In the genomic region with DNA sequence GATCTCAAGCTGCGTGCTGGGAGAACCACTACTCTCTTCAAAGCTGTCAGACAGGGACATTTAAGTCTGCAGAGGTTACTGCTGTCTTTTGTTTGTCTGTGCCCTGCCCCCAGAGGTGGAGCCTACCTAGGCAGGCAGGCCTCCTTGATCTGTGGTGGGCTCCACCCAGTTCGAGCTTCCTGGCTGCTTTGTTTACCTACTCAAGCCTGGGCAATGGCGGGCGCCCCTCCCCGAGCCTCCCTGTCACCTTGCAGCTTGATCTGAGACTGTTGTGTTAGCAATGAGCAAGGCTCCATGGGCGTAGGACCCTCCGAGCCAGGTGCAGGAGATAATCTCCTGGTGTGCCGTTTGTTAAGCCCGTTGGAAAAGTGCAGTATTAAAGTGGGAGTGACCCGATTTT, we compare ENCODE assay signal across 1 cellular context.
TF ChIP-seq lines count a peak whose summit lies in the region.
"Not testable (repeated sequence)": the region's sequence is repeated elsewhere in the genome, so short reads cannot be mapped to it uniquely, and the experiment has no call there.

No MANE protein-coding gene starts in this region.

TF ChIP-seq in HepG2, 621 proteins besides CTCF, POLR2A, EP300 and RAD21 (continued from another document):
- not testable (repeated sequence) for TF ChIP-seq SOX6, FOXA1 (IDR thresholded peaks at IDR 0.05)
- TF ChIP-seq SOX6 (CRISPR knock-in tag; IDR thresholded peaks at IDR 0.05) (peak; percentile 39; the same call in 1 of the 2 replicates), MTA1 (CRISPR knock-in tag; IDR thresholded peaks at IDR 0.05; ENCODE audit: borderline replicate concordance) (peak; percentile 26; the same call in 1 of the 2 replicates), PHF8 (CRISPR knock-in tag; IDR thresholded peaks at IDR 0.05) (0 out of 2 replicates have a peak, but pooled peaks have one; percentile 23), GABPB1 (CRISPR knock-in tag; IDR thresholded peaks at IDR 0.05) (peak; percentile 38; the same call in 1 of the 2 replicates), ZNF644 (CRISPR knock-in tag; IDR thresholded peaks at IDR 0.05; ENCODE audit: low read depth) (0 out of 2 replicates have a peak, but pooled peaks have one; percentile 11), SP5 (CRISPR knock-in tag; IDR thresholded peaks at IDR 0.05; ENCODE audit: borderline replicate concordance, low read depth) (0 out of 2 replicates have a peak, but pooled peaks have one; percentile 39), YY1 (IDR thresholded peaks at IDR 0.05; ENCODE audit: insufficient read depth, insufficient replicate concordance, low read depth, low read length) (peak; percentile 56), TBX2 (CRISPR knock-in tag; IDR thresholded peaks at IDR 0.05; ENCODE audit: borderline replicate concordance) (0 out of 2 replicates have a peak, but pooled peaks have one; percentile 32), SALL1 (CRISPR knock-in tag; IDR thresholded peaks at IDR 0.05) (peak; percentile 33; the same call in 1 of the 2 replicates), FOXA1 (CRISPR knock-in tag; IDR thresholded peaks at IDR 0.05) (peak; percentile 79), ZNF331 (CRISPR knock-in tag; IDR thresholded peaks at IDR 0.05) (0 out of 2 replicates have a peak, but pooled peaks have one; percentile 15)
- TF ChIP-seq, protein P1, sequence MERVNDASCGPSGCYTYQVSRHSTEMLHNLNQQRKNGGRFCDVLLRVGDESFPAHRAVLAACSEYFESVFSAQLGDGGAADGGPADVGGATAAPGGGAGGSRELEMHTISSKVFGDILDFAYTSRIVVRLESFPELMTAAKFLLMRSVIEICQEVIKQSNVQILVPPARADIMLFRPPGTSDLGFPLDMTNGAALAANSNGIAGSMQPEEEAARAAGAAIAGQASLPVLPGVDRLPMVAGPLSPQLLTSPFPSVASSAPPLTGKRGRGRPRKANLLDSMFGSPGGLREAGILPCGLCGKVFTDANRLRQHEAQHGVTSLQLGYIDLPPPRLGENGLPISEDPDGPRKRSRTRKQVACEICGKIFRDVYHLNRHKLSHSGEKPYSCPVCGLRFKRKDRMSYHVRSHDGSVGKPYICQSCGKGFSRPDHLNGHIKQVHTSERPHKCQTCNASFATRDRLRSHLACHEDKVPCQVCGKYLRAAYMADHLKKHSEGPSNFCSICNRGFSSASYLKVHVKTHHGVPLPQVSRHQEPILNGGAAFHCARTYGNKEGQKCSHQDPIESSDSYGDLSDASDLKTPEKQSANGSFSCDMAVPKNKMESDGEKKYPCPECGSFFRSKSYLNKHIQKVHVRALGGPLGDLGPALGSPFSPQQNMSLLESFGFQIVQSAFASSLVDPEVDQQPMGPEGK (CRISPR knock-in tag; IDR thresholded peaks at IDR 0.05): peak; percentile 45; the same call in 1 of the 2 replicates
- TF ChIP-seq, protein P2, sequence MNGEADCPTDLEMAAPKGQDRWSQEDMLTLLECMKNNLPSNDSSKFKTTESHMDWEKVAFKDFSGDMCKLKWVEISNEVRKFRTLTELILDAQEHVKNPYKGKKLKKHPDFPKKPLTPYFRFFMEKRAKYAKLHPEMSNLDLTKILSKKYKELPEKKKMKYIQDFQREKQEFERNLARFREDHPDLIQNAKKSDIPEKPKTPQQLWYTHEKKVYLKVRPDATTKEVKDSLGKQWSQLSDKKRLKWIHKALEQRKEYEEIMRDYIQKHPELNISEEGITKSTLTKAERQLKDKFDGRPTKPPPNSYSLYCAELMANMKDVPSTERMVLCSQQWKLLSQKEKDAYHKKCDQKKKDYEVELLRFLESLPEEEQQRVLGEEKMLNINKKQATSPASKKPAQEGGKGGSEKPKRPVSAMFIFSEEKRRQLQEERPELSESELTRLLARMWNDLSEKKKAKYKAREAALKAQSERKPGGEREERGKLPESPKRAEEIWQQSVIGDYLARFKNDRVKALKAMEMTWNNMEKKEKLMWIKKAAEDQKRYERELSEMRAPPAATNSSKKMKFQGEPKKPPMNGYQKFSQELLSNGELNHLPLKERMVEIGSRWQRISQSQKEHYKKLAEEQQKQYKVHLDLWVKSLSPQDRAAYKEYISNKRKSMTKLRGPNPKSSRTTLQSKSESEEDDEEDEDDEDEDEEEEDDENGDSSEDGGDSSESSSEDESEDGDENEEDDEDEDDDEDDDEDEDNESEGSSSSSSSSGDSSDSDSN (CRISPR knock-in tag; IDR thresholded peaks at IDR 0.05): 0 out of 2 replicates have a peak, but pooled peaks have one; percentile 24
- TF ChIP-seq, protein P3, sequence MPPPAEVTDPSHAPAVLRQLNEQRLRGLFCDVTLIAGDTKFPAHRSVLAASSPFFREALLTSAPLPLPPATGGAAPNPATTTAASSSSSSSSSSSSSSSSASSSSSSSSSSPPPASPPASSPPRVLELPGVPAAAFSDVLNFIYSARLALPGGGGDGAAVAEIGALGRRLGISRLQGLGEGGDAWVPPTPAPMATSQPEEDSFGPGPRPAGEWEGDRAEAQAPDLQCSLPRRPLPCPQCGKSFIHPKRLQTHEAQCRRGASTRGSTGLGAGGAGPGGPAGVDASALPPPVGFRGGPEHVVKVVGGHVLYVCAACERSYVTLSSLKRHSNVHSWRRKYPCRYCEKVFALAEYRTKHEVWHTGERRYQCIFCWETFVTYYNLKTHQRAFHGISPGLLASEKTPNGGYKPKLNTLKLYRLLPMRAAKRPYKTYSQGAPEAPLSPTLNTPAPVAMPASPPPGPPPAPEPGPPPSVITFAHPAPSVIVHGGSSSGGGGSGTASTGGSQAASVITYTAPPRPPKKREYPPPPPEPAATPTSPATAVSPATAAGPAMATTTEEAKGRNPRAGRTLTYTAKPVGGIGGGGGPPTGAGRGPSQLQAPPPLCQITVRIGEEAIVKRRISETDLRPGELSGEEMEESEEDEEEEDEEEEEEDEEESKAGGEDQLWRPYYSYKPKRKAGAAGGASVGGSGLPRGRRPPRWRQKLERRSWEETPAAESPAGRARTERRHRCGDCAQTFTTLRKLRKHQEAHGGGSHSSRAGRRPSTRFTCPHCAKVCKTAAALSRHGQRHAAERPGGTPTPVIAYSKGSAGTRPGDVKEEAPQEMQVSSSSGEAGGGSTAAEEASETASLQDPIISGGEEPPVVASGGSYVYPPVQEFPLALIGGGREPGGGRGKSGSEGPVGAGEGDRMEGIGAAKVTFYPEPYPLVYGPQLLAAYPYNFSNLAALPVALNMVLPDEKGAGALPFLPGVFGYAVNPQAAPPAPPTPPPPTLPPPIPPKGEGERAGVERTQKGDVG (CRISPR knock-in tag; IDR thresholded peaks at IDR 0.05; ENCODE audit: borderline replicate concordance): 0 out of 2 replicates have a peak, but pooled peaks have one; percentile 42
- TF ChIP-seq, protein P4, sequence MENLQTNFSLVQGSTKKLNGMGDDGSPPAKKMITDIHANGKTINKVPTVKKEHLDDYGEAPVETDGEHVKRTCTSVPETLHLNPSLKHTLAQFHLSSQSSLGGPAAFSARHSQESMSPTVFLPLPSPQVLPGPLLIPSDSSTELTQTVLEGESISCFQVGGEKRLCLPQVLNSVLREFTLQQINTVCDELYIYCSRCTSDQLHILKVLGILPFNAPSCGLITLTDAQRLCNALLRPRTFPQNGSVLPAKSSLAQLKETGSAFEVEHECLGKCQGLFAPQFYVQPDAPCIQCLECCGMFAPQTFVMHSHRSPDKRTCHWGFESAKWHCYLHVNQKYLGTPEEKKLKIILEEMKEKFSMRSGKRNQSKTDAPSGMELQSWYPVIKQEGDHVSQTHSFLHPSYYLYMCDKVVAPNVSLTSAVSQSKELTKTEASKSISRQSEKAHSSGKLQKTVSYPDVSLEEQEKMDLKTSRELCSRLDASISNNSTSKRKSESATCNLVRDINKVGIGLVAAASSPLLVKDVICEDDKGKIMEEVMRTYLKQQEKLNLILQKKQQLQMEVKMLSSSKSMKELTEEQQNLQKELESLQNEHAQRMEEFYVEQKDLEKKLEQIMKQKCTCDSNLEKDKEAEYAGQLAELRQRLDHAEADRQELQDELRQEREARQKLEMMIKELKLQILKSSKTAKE (CRISPR knock-in tag; IDR thresholded peaks at IDR 0.05; ENCODE audit: borderline replicate concordance): 0 out of 2 replicates have a peak, but pooled peaks have one; percentile 17
- TF ChIP-seq, protein P5, sequence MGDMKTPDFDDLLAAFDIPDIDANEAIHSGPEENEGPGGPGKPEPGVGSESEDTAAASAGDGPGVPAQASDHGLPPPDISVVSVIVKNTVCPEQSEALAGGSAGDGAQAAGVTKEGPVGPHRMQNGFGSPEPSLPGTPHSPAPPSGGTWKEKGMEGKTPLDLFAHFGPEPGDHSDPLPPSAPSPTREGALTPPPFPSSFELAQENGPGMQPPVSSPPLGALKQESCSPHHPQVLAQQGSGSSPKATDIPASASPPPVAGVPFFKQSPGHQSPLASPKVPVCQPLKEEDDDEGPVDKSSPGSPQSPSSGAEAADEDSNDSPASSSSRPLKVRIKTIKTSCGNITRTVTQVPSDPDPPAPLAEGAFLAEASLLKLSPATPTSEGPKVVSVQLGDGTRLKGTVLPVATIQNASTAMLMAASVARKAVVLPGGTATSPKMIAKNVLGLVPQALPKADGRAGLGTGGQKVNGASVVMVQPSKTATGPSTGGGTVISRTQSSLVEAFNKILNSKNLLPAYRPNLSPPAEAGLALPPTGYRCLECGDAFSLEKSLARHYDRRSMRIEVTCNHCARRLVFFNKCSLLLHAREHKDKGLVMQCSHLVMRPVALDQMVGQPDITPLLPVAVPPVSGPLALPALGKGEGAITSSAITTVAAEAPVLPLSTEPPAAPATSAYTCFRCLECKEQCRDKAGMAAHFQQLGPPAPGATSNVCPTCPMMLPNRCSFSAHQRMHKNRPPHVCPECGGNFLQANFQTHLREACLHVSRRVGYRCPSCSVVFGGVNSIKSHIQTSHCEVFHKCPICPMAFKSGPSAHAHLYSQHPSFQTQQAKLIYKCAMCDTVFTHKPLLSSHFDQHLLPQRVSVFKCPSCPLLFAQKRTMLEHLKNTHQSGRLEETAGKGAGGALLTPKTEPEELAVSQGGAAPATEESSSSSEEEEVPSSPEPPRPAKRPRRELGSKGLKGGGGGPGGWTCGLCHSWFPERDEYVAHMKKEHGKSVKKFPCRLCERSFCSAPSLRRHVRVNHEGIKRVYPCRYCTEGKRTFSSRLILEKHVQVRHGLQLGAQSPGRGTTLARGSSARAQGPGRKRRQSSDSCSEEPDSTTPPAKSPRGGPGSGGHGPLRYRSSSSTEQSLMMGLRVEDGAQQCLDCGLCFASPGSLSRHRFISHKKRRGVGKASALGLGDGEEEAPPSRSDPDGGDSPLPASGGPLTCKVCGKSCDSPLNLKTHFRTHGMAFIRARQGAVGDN (CRISPR knock-in tag; IDR thresholded peaks at IDR 0.05): peak; percentile 33
- TF ChIP-seq, protein P6, sequence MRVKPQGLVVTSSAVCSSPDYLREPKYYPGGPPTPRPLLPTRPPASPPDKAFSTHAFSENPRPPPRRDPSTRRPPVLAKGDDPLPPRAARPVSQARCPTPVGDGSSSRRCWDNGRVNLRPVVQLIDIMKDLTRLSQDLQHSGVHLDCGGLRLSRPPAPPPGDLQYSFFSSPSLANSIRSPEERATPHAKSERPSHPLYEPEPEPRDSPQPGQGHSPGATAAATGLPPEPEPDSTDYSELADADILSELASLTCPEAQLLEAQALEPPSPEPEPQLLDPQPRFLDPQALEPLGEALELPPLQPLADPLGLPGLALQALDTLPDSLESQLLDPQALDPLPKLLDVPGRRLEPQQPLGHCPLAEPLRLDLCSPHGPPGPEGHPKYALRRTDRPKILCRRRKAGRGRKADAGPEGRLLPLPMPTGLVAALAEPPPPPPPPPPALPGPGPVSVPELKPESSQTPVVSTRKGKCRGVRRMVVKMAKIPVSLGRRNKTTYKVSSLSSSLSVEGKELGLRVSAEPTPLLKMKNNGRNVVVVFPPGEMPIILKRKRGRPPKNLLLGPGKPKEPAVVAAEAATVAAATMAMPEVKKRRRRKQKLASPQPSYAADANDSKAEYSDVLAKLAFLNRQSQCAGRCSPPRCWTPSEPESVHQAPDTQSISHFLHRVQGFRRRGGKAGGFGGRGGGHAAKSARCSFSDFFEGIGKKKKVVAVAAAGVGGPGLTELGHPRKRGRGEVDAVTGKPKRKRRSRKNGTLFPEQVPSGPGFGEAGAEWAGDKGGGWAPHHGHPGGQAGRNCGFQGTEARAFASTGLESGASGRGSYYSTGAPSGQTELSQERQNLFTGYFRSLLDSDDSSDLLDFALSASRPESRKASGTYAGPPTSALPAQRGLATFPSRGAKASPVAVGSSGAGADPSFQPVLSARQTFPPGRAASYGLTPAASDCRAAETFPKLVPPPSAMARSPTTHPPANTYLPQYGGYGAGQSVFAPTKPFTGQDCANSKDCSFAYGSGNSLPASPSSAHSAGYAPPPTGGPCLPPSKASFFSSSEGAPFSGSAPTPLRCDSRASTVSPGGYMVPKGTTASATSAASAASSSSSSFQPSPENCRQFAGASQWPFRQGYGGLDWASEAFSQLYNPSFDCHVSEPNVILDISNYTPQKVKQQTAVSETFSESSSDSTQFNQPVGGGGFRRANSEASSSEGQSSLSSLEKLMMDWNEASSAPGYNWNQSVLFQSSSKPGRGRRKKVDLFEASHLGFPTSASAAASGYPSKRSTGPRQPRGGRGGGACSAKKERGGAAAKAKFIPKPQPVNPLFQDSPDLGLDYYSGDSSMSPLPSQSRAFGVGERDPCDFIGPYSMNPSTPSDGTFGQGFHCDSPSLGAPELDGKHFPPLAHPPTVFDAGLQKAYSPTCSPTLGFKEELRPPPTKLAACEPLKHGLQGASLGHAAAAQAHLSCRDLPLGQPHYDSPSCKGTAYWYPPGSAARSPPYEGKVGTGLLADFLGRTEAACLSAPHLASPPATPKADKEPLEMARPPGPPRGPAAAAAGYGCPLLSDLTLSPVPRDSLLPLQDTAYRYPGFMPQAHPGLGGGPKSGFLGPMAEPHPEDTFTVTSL (CRISPR knock-in tag; IDR thresholded peaks at IDR 0.05; ENCODE audit: borderline replicate concordance): 0 out of 2 replicates have a peak, but pooled peaks have one; percentile 35
- TF ChIP-seq, protein P7, sequence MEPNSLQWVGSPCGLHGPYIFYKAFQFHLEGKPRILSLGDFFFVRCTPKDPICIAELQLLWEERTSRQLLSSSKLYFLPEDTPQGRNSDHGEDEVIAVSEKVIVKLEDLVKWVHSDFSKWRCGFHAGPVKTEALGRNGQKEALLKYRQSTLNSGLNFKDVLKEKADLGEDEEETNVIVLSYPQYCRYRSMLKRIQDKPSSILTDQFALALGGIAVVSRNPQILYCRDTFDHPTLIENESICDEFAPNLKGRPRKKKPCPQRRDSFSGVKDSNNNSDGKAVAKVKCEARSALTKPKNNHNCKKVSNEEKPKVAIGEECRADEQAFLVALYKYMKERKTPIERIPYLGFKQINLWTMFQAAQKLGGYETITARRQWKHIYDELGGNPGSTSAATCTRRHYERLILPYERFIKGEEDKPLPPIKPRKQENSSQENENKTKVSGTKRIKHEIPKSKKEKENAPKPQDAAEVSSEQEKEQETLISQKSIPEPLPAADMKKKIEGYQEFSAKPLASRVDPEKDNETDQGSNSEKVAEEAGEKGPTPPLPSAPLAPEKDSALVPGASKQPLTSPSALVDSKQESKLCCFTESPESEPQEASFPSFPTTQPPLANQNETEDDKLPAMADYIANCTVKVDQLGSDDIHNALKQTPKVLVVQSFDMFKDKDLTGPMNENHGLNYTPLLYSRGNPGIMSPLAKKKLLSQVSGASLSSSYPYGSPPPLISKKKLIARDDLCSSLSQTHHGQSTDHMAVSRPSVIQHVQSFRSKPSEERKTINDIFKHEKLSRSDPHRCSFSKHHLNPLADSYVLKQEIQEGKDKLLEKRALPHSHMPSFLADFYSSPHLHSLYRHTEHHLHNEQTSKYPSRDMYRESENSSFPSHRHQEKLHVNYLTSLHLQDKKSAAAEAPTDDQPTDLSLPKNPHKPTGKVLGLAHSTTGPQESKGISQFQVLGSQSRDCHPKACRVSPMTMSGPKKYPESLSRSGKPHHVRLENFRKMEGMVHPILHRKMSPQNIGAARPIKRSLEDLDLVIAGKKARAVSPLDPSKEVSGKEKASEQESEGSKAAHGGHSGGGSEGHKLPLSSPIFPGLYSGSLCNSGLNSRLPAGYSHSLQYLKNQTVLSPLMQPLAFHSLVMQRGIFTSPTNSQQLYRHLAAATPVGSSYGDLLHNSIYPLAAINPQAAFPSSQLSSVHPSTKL (CRISPR knock-in tag; IDR thresholded peaks at IDR 0.05): peak; percentile 37; the same call in 1 of the 2 replicates
